8 cellular contexts compared by ENCODE assay signal in the genomic region with DNA sequence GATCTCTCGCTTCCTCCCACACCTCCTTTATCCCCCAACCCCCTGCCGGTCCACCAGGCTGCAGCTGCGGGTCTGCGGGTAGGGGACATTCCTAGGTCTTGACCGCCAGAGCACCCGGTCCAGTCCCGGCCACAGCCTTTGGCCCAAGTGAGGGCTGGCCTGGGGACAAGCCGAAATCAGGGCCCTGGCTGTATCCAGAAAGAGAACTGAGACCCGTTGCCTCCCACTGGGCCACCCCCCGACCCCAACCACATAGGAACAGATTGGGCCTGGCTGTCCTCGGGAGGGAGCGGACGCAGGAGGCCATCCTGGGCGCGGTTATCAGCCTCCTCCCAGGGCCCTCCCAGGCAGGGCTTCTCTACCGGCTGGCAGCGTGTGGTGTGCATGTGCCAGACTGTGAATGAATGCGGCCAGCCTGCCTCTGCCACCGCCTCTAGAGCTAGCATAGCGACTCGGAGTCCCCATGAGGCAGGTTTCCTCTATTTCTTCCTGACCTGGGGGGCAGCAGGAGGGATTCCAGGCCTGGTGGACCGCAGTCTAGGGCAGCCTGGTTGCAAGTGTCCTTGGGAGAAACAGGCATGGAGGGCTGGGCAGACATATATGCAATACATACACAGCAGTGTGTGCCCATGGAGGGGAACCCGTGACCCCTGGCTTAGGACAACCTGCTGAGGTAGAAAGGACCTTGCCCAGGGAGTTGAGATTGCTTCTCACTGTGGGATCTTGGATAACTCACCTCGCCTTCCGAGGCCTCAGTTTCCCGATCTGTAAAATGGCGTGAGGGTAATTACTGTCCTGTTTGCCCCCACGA. TPM values are rescaled to one million over a fixed set of nuclear protein-coding genes. Genes with fewer than 3 reads are reported as not detected.
DNase-seq lines count a peak whose midpoint lies in the region; ATAC-seq and TF ChIP-seq lines count a peak whose summit lies in the region.

No MANE protein-coding gene starts in this region.

- H3K9me3 ChIP-seq in iPS-15b (ENCODE audit: control insufficient read depth, insufficient read depth, low read length), result no peaks in the 10 kb centered on the region
- H3K9me3 ChIP-seq in gastroesophageal sphincter, result peaks cover 0 to 5% (median 0%) of the 10 kb centered on the region in 3 donors

- H3K36me3 ChIP-seq in iPS-15b (ENCODE audit: control insufficient read depth, insufficient read depth, low read length), result peaks cover 3% of the 10 kb centered on the region
- H3K36me3 ChIP-seq in gastroesophageal sphincter, result no peaks in the 10 kb centered on the region

- ATAC-seq in gastroesophageal sphincter, result no peak
- no peak for ATAC-seq in HG03460 (IDR thresholded peaks at IDR 0.05; ENCODE audit: unreplicated experiment)

- 52 to 57% methylated on average over 5 to 6 of the region's 28 CpGs for WGBS in gastroesophageal sphincter (ENCODE audit: low coverage in 1 of 2), 2 donors

- no peak for TF ChIP-seq CTCF in NB4 (IDR thresholded peaks at IDR 0.05; ENCODE audit: low read depth, low read length)
- no peak for TF ChIP-seq CTCF in gastroesophageal sphincter (IDR thresholded peaks at IDR 0.05)

- peak; percentile 66 for DNase-seq in DMS53 (lab: John Stamatoyannopoulos, UW)
- peak; percentile 40 for DNase-seq in NB4 (ENCODE audit: low read depth)
- DNase-seq in activated naive CD4-positive, alpha-beta T cell treated with Interleukin-2 at 50 U/mL for 16 hours, result peak; percentile 50
- DNase-seq in stimulated activated CD4-positive, alpha-beta T cell treated with anti-CD3 and anti-CD28 coated beads, Interleukin-2, amount 100 ng/mL, for 24 hours, result peak; percentile 39 to 42
- DNase-seq in GDM1 (lab: John Stamatoyannopoulos, UW), result no peak

- H3K27me3 ChIP-seq in iPS-15b (ENCODE audit: control insufficient read depth, insufficient read depth, low read length) (no peaks in the 10 kb centered on the region), gastroesophageal sphincter (peaks cover 92% of the 10 kb centered on the region)

- H3K9ac ChIP-seq in iPS-15b (ENCODE audit: low read depth, low read length), result peak overlapping the region; percentile 65

- TF ChIP-seq EP300 in gastroesophageal sphincter (IDR thresholded peaks at IDR 0.05), result no peak

- TF ChIP-seq POLR2A in NB4 (IDR thresholded peaks at IDR 0.05; ENCODE audit: extremely low read depth, insufficient read length) (no peak), gastroesophageal sphincter (IDR thresholded peaks at IDR 0.05) (no peak)

- peak overlapping the region in 1 of 4 donors; percentile 44 for H3K27ac ChIP-seq in gastroesophageal sphincter

- H3K4me1 ChIP-seq in iPS-15b (ENCODE audit: control insufficient read depth, insufficient read depth, low read length) (peaks cover 21% of the 10 kb centered on the region), gastroesophageal sphincter (peaks cover 0 to 18% (median 9%) of the 10 kb centered on the region in 3 donors)

- H3K4me3 ChIP-seq in NB4 (ENCODE audit: low read depth, low read length) (no peak overlapping the region), iPS-15b (ENCODE audit: low read depth, low read length) (peak overlapping the region; percentile 91), gastroesophageal sphincter (peak overlapping the region in 1 of 2 donors; percentile 53)

RNA-seq across cellular contexts. Expression of a gene that starts 1.2 kb away (rescaled TPM):
- total RNA-seq in gastroesophageal sphincter, result 1 to 10 TPM; 1.2 to 4.8 (median 1.3) TPM

RNA-seq across cellular contexts. Expression of a gene that starts 16.3 kb away (rescaled TPM):
- total RNA-seq in gastroesophageal sphincter, result 10 to 100 TPM; 34.6 to 56.6 (median 41.7) TPM

RNA-seq across cellular contexts. Expression of a gene that starts 39.2 kb away (rescaled TPM):
- 100 to 1,000 TPM; 192 to 253 (median 218) TPM for total RNA-seq in gastroesophageal sphincter
